16 cellular contexts compared by ENCODE assay signal in the genomic region with DNA sequence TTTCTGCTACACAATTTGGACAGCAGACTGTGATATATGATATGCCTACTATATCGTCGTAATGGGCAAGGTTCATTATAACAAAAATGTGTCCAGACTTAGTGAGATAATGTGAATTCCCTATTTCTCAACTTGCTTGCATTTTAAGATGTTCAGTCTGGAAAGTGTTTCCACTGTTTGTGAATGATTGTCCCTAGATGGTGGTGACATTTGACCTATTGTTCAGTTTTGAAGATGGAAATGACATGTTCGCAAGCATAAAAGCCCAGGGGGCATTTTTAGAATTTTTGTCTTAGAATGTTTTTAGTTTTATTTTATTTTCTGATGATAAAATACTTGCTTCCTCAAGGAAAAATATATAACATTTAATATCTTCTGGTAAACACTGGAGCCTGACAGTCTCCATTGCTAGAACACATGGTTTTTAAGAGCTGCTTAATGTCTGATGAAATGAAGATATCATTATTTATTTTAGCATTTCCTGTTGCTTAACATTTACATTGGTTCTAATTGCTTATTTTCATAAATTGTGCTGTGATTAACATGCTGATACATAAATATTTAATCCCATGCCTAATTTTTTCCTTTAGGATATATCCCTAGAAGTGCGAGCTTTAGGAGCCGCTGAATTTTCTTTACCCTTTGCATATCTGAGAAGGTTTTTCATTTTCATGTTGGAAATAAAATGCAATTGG. TPM values are rescaled to one million over a fixed set of nuclear protein-coding genes. Genes with fewer than 3 reads are reported as not detected.
A peak's percentile ranks its signal among the peaks of the same experiment; 100 is the strongest.
DNase-seq lines count a peak whose midpoint lies in the region; ATAC-seq and TF ChIP-seq lines count a peak whose summit lies in the region.
"Had no signal": no experiment of that assay in that cellular context is flagged by ENCODE, and none has a peak within 500 bp of the region (broad histone marks: within the 10 kb centered on the region; RNA-seq: fewer than 3 reads in every experiment).

No MANE protein-coding gene starts in this region.

- DNase-seq in PC-9 (no peak), dorsolateral prefrontal cortex (no peak), NCI-H345 treated with DMSO at 0.1 percent for 48 hours (lab: John Stamatoyannopoulos, UW; ENCODE audit: unreplicated experiment) (no peak), head of caudate nucleus (no peak), NCI-H526 treated with DMSO at 0.1 percent for 48 hours (lab: John Stamatoyannopoulos, UW) (no peak)
- DNase-seq in CD4-positive, alpha-beta T cell, result no peak
- DNase-seq: activated B cell treated with CpG ODN at 0.5 μM for 24 hours; activated T-cell treated with anti-CD3 and anti-CD28 coated beads, Interleukin-2, amount 50 U/mL, for 48 hours; CD8-positive, alpha-beta T cell; foreskin fibroblast; mesendoderm; NCI-H1092; NCI-H524 had no signal

- no peak overlapping the region for H3K4me2 ChIP-seq in PC-9

- no peaks in the 10 kb centered on the region for H3K9me3 Mint-ChIP-seq in CD4-positive, alpha-beta T cell
- H3K9me3 Mint-ChIP-seq: activated B cell treated with CpG ODN at 0.5 μM for 24 hours; CD8-positive, alpha-beta T cell had no signal

- H3K4me3 Mint-ChIP-seq in CD4-positive, alpha-beta T cell, result no peak overlapping the region
- H3K4me3 Mint-ChIP-seq: activated B cell treated with CpG ODN at 0.5 μM for 24 hours; CD8-positive, alpha-beta T cell had no signal

- peak overlapping the region; percentile 20; the same call in 1 of the 2 replicates for H3K27ac ChIP-seq in PC-9
- H3K27ac ChIP-seq in dorsolateral prefrontal cortex, result peak overlapping the region in 56 of 59 donors; percentile 7 to 99 (median 94)
- peak overlapping the region; percentile 25 for H3K27ac ChIP-seq in layer of hippocampus (ENCODE audit: low read depth, low read length)
- peak overlapping the region; percentile 32 for H3K27ac ChIP-seq in stomach smooth muscle (ENCODE audit: low read length)
- H3K27ac ChIP-seq in CD4-positive, alpha-beta T cell (ENCODE audit: low read depth, low read length), result no peak overlapping the region
- H3K27ac ChIP-seq: SJCRH30 had no signal

- H3K79me2 ChIP-seq in PC-9 (ENCODE audit: low read depth), result peaks cover 94% of the 10 kb centered on the region

- H3F3A ChIP-seq in PC-9 (ENCODE audit: insufficient read depth, low read depth), result peaks cover 29% of the 10 kb centered on the region

- POLR2A ChIA-PET in PC-9 (lab: Charles Lee; ENCODE audit: unreplicated experiment), result no interaction called here
- POLR2A ChIA-PET in CD4-positive, alpha-beta T cell (lab: Charles Lee), result interaction anchor here (1.6 kb wide), 1 partner anchor 34 kb away, joined by 4 read pairs; no protein-coding TSS in a partner anchor

- H3K4me3 ChIP-seq in PC-9, result no peak overlapping the region
- peak overlapping the region in 12 of 59 donors; percentile 1 to 22 (median 8) for H3K4me3 ChIP-seq in dorsolateral prefrontal cortex
- peak overlapping the region in 1 of 2 donors; percentile 23 for H3K4me3 ChIP-seq in stomach smooth muscle (ENCODE audit: low read length in 2 of 2)
- H3K4me3 ChIP-seq: SJCRH30 had no signal

- no peaks in the 10 kb centered on the region for H3K27me3 Mint-ChIP-seq in CD4-positive, alpha-beta T cell
- H3K27me3 Mint-ChIP-seq: activated B cell treated with CpG ODN at 0.5 μM for 24 hours had no signal

- CTCF ChIA-PET in PC-9 (lab: Charles Lee), result no interaction called here
- CTCF ChIA-PET in CD4-positive, alpha-beta T cell (lab: Charles Lee), result interaction anchor here (1.5 kb wide), 1 partner anchor 9 kb away, joined by 5 read pairs; no protein-coding TSS in a partner anchor

- no peak overlapping the region for H3K9ac ChIP-seq in stomach smooth muscle (ENCODE audit: low read length in 2 of 2)

- peaks cover 43% of the 10 kb centered on the region for H3K36me3 ChIP-seq in PC-9 (ENCODE audit: low read depth)
- no peaks in the 10 kb centered on the region for H3K36me3 ChIP-seq in stomach smooth muscle (ENCODE audit: control insufficient read depth in 2 of 2, insufficient read depth in 2 of 2, low read length in 2 of 2)

- H3K9me3 ChIP-seq in PC-9 (ENCODE audit: insufficient read depth, low read depth) (no peaks in the 10 kb centered on the region), stomach smooth muscle (ENCODE audit: control insufficient read depth in 2 of 2, low read length in 2 of 2) (no peaks in the 10 kb centered on the region)
- no peaks in the 10 kb centered on the region for H3K9me3 ChIP-seq in CD4-positive, alpha-beta T cell (ENCODE audit: control insufficient read depth, low read length)
- H3K9me3 ChIP-seq: SJCRH30 had no signal

- H2AFZ ChIP-seq in PC-9, result no peak overlapping the region

- TF ChIP-seq CTCF in PC-9 (conservative IDR thresholded peaks at IDR 0.05) (no peak), dorsolateral prefrontal cortex (IDR thresholded peaks at IDR 0.05 in 54 of 56, conservative IDR thresholded peaks at IDR 0.05 in 2 of 56; ENCODE audit: low read depth in 1 of 56, partially characterized antibody in 56 of 56) (no peak)
- TF ChIP-seq CTCF in CD4-positive, alpha-beta T cell (IDR thresholded peaks at IDR 0.05), result no peak

- H3K4me1 Mint-ChIP-seq in CD4-positive, alpha-beta T cell (ENCODE audit: low read depth), result peaks cover 45% of the 10 kb centered on the region

- BruUV-seq in PC-9 (replicated peaks; lab: Mats Ljungman, UMichigan), result no TSS peak

- H3K9me2 ChIP-seq in PC-9 (ENCODE audit: insufficient read depth), result no peaks in the 10 kb centered on the region

- H3K36me3 Mint-ChIP-seq in CD4-positive, alpha-beta T cell (ENCODE audit: low read depth), result no peaks in the 10 kb centered on the region

- intact Hi-C loops in PC-9 (cut with micrococcal nuclease; ENCODE audit: unreplicated experiment), result no loop called here
- intact Hi-C loops in dorsolateral prefrontal cortex (cut with DNase I), result loop anchor here in 1 of 2 donors (2.0 kb wide), 1 partner anchor 62 kb away; no protein-coding TSS in a partner anchor
- intact Hi-C loops in CD4-positive, alpha-beta T cell (cut with DNase I, micrococcal nuclease), result no loop called here
- intact Hi-C loops in head of caudate nucleus (cut with DNase I), result no loop called here

- H3K27me3 ChIP-seq in PC-9 (ENCODE audit: insufficient read depth, low read depth) (no peaks in the 10 kb centered on the region), dorsolateral prefrontal cortex (no peaks in the 10 kb centered on the region), layer of hippocampus (ENCODE audit: control insufficient read depth, insufficient read depth, low read length) (no peaks in the 10 kb centered on the region), stomach smooth muscle (ENCODE audit: control insufficient read depth in 1 of 2, insufficient read depth in 2 of 2, low read length in 2 of 2) (no peaks in the 10 kb centered on the region)
- no peaks in the 10 kb centered on the region for H3K27me3 ChIP-seq in CD4-positive, alpha-beta T cell (ENCODE audit: control insufficient read depth, insufficient read depth, low read length)
- H3K27me3 ChIP-seq: SJCRH30 had no signal

- H4K20me1 ChIP-seq in PC-9 (ENCODE audit: insufficient read depth), result peaks cover 40% of the 10 kb centered on the region

- no peak overlapping the region for H3K27ac Mint-ChIP-seq in CD4-positive, alpha-beta T cell
- H3K27ac Mint-ChIP-seq: activated B cell treated with CpG ODN at 0.5 μM for 24 hours; CD8-positive, alpha-beta T cell had no signal

- no peak for ATAC-seq in CD4-positive, alpha-beta T cell (ENCODE audit: poor library complexity)
- ATAC-seq: CD8-positive, alpha-beta T cell had no signal

- H3K4me1 ChIP-seq in PC-9 (replicated peaks; ENCODE audit: insufficient read depth) (peaks cover 39% of the 10 kb centered on the region), stomach smooth muscle (ENCODE audit: control insufficient read depth, insufficient read depth, low read length) (peaks cover 10% of the 10 kb centered on the region)

RNA-seq across cellular contexts. Expression of gene MBNL2, which starts 27.1 kb away (rescaled TPM):
- total RNA-seq in PC-9 (2021) (57.7 and 91.3 TPM in 2 replicates), dorsolateral prefrontal cortex (100 to 1,000 TPM in 119 of 120 experiments, 10 to 100 TPM in 1; 96.2 to 275 (median 181) TPM)
- total RNA-seq in CD4-positive, alpha-beta T cell, result 10 to 100 TPM; 35.9 to 36.0 TPM
